8 cellular contexts compared by ENCODE assay signal in genomic region chr16:50741808-50742520, GRCh38. TPM values are rescaled to one million over a fixed set of nuclear protein-coding genes. Genes with fewer than 3 reads are reported as not detected.
DNase-seq lines count a peak whose midpoint lies in the region; ATAC-seq and TF ChIP-seq lines count a peak whose summit lies in the region.

Gene CYLD, plus strand, starts transcription at chr16:50742086. Its CDS starts 7,613 bp downstream, at chr16:50749699.

- H3F3A ChIP-seq in SU-DHL-6 (ENCODE audit: insufficient read depth): no peaks in the 10 kb centered on the region

- H3K27me3 Mint-ChIP-seq in activated naive CD8-positive, alpha-beta T cell treated with anti-CD3 and anti-CD28 coated beads, Interleukin-2, amount 10 ng/mL, durations not matched to agents 7 days and 5 days: no peaks in the 10 kb centered on the region
- H3K27me3 Mint-ChIP-seq in osteocyte (ENCODE audit: unreplicated experiment): peaks cover 9% of the 10 kb centered on the region

- H3K79me2 ChIP-seq in SU-DHL-6 (ENCODE audit: insufficient read depth, low read length): no peaks in the 10 kb centered on the region

- DNase-seq in NCI-H128 (lab: John Stamatoyannopoulos, UW; ENCODE audit: unreplicated experiment) (peak; percentile 94), head of caudate nucleus (peak; percentile 99 to 100 (median 100)), osteocyte (ENCODE audit: extremely low spot score, unreplicated experiment) (peak; percentile 100)
- peak; percentile 98 for DNase-seq in activated naive CD8-positive, alpha-beta T cell treated with anti-CD3 and anti-CD28 coated beads, Interleukin-2, amount 10 ng/mL, durations not matched to agents 7 days and 5 days

- intact Hi-C loops in head of caudate nucleus (cut with DNase I): loop anchor here (5.0 to 10.0 kb wide), 2 partner anchors 63 to 675 kb away; partner anchors contain the start of gene HEATR3

- TF ChIP-seq CTCF in SU-DHL-6 (IDR thresholded peaks at IDR 0.05; ENCODE audit: insufficient read depth, low read length, poor library complexity, severe bottlenecking): no peak
- TF ChIP-seq CTCF in osteocyte (IDR thresholded peaks at IDR 0.05): no peak

- H3K4me3 Mint-ChIP-seq in activated naive CD8-positive, alpha-beta T cell treated with anti-CD3 and anti-CD28 coated beads, Interleukin-2, amount 10 ng/mL, durations not matched to agents 7 days and 5 days: peak within 1 kb of the TSS; percentile 96
- H3K4me3 Mint-ChIP-seq in osteocyte (ENCODE audit: unreplicated experiment): peak within 1 kb of the TSS; percentile 78

- H3K27me3 ChIP-seq in SU-DHL-6 (ENCODE audit: low read length): no peaks in the 10 kb centered on the region
- no peaks in the 10 kb centered on the region for H3K27me3 ChIP-seq in thymus (ENCODE audit: control insufficient read depth, insufficient read depth)

- H3K9me3 Mint-ChIP-seq in activated naive CD8-positive, alpha-beta T cell treated with anti-CD3 and anti-CD28 coated beads, Interleukin-2, amount 10 ng/mL, durations not matched to agents 7 days and 5 days: no peaks in the 10 kb centered on the region
- no peaks in the 10 kb centered on the region for H3K9me3 Mint-ChIP-seq in osteocyte (ENCODE audit: unreplicated experiment)

- H4K20me1 ChIP-seq in SU-DHL-6 (ENCODE audit: low read depth, low read length): no peaks in the 10 kb centered on the region

- H3K9ac ChIP-seq in SU-DHL-6 (ENCODE audit: low read length): peak within 1 kb of the TSS; percentile 66

- H3K4me1 ChIP-seq in thymus (ENCODE audit: control insufficient read depth, insufficient read depth, low read length): peaks cover 9% of the 10 kb centered on the region

- H3K4me3 ChIP-seq in SU-DHL-6 (ENCODE audit: insufficient read depth, low read length, poor library complexity, severe bottlenecking) (peak within 1 kb of the TSS; percentile 69), thymus (ENCODE audit: low read length) (peak within 1 kb of the TSS; percentile 88)

- H3K27ac ChIP-seq in SU-DHL-6 (ENCODE audit: low read depth, low read length) (no peak within 1 kb of the TSS), thymus (ENCODE audit: low read depth) (peak within 1 kb of the TSS; percentile 90)

- no peaks in the 10 kb centered on the region for H3K36me3 ChIP-seq in SU-DHL-6 (ENCODE audit: low read length)
- H3K36me3 ChIP-seq in thymus (ENCODE audit: control insufficient read depth, insufficient read depth): no peaks in the 10 kb centered on the region

- peak; percentile 88 for ATAC-seq in HG02678 (IDR thresholded peaks at IDR 0.05; ENCODE audit: unreplicated experiment)
- ATAC-seq in activated naive CD8-positive, alpha-beta T cell treated with anti-CD3 and anti-CD28 coated beads, Interleukin-2, amount 10 ng/mL, durations not matched to agents 7 days and 5 days (ENCODE audit: low read depth): peak; percentile 97

- no peaks in the 10 kb centered on the region for H3K9me2 ChIP-seq in SU-DHL-6 (replicated peaks; ENCODE audit: insufficient read depth, low read length)

- under 1% methylated on average over 84 of the region's 85 CpGs for whole genome bisulfite sequencing in thymus

- H3K27ac Mint-ChIP-seq in activated naive CD8-positive, alpha-beta T cell treated with anti-CD3 and anti-CD28 coated beads, Interleukin-2, amount 10 ng/mL, durations not matched to agents 7 days and 5 days: peak within 1 kb of the TSS; percentile 95
- H3K27ac Mint-ChIP-seq in osteocyte (ENCODE audit: unreplicated experiment): peak within 1 kb of the TSS; percentile 78

- H3K9me3 ChIP-seq in SU-DHL-6 (ENCODE audit: insufficient read depth, low read length) (no peaks in the 10 kb centered on the region), thymus (ENCODE audit: control insufficient read depth) (no peaks in the 10 kb centered on the region)

- POLR2A ChIA-PET in activated naive CD8-positive, alpha-beta T cell treated with anti-CD3 and anti-CD28 coated beads, Interleukin-2, amount 10 ng/mL, durations not matched to agents 7 days and 5 days (lab: Charles Lee): interaction anchor here (0.6 to 7.5 kb wide), 13 partner anchors 9 to 549 kb away, joined by 3 to 144 read pairs (median 3); partner anchors contain the start of gene SNX20

- peaks cover 25% of the 10 kb centered on the region for H3K36me3 Mint-ChIP-seq in activated naive CD8-positive, alpha-beta T cell treated with anti-CD3 and anti-CD28 coated beads, Interleukin-2, amount 10 ng/mL, durations not matched to agents 7 days and 5 days
- peaks cover 7% of the 10 kb centered on the region for H3K36me3 Mint-ChIP-seq in osteocyte (ENCODE audit: unreplicated experiment)

- H3K4me2 ChIP-seq in SU-DHL-6 (ENCODE audit: low read depth, low read length, poor library complexity, severe bottlenecking): peak within 1 kb of the TSS; percentile 81

- peak; percentile 25 for TF ChIP-seq POLR2A in GM10847 (IDR thresholded peaks at IDR 0.05; ENCODE audit: extremely low read depth, insufficient read length)

- peak within 1 kb of the TSS; percentile 73 for H2AFZ ChIP-seq in SU-DHL-6 (ENCODE audit: low read depth, low read length, severe bottlenecking)

- peaks cover 40% of the 10 kb centered on the region for H3K4me1 Mint-ChIP-seq in activated naive CD8-positive, alpha-beta T cell treated with anti-CD3 and anti-CD28 coated beads, Interleukin-2, amount 10 ng/mL, durations not matched to agents 7 days and 5 days
- peaks cover 20% of the 10 kb centered on the region for H3K4me1 Mint-ChIP-seq in osteocyte (ENCODE audit: unreplicated experiment)

RNA-seq across cellular contexts. Expression of gene CYLD, which starts in this region (rescaled TPM):
- total RNA-seq in activated naive CD8-positive, alpha-beta T cell treated with anti-CD3 and anti-CD28 coated beads, Interleukin-2, amount 10 ng/mL, durations not matched to agents 7 days and 5 days: 100 to 1,000 TPM; 166 to 172 TPM
- 26.7 and 27.8 TPM in 2 replicates for total RNA-seq in osteocyte
- 30.0 TPM for polyA plus RNA-seq in thymus
